Comparison of ENCODE assay signal across 1 cellular context in the genomic region with DNA sequence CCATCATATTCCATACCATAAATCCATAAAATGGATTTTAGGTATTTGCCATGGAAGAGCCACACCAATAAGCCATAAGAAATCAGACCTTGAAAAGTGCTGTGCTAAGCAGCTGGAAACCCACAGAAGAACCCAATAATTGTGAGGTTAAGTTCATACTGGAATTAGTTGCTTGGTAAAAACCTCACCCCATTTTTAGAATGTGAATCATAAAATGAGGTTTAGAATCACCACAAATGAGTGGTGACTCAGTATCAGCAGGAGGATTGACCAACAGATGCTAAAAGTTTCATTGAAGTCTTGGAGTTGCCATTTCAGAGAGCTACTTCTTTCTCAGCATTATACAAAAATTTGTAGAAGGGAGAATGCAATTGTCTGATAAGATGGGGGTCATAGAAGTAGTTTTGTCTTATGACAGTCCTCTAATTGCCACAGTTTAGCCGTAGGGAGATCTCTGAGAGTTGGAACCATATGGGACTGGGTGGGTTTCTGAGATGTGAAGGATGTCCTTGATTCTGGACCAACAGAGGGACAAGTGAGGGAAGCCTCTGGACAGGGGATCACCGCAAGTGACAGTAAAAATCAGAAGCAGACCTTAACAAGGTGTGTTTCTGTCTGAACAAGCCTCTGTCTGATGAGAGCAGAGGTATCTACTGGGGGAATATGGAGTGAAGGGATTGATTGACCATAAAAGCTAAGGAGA.
TF ChIP-seq lines count a peak whose summit lies in the region.

No MANE protein-coding gene starts in this region.

TF ChIP-seq in WTC11, 78 proteins besides CTCF, POLR2A, EP300 and RAD21 (continued from another document):
- TF ChIP-seq, protein P1, sequence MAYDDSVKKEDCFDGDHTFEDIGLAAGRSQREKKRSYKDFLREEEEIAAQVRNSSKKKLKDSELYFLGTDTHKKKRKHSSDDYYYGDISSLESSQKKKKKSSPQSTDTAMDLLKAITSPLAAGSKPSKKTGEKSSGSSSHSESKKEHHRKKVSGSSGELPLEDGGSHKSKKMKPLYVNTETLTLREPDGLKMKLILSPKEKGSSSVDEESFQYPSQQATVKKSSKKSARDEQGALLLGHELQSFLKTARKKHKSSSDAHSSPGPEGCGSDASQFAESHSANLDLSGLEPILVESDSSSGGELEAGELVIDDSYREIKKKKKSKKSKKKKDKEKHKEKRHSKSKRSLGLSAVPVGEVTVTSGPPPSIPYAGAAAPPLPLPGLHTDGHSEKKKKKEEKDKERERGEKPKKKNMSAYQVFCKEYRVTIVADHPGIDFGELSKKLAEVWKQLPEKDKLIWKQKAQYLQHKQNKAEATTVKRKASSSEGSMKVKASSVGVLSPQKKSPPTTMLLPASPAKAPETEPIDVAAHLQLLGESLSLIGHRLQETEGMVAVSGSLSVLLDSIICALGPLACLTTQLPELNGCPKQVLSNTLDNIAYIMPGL (CRISPR knock-in tag; IDR thresholded peaks at IDR 0.05) = no peak
- no peak for TF ChIP-seq RELA (CRISPR knock-in tag; IDR thresholded peaks at IDR 0.05; ENCODE audit: borderline replicate concordance)
